In genomic region chr1:157140068-157140588, GRCh38 we compare ENCODE assay signal across 20 cellular contexts. TPM values are rescaled to one million over a fixed set of nuclear protein-coding genes. Genes with fewer than 3 reads are reported as not detected.
DNase-seq lines count a peak whose midpoint lies in the region; ATAC-seq and TF ChIP-seq lines count a peak whose summit lies in the region.
"Had no signal": no experiment of that assay in that cellular context is flagged by ENCODE, and none has a peak within 500 bp of the region (broad histone marks: within the 10 kb centered on the region; RNA-seq: fewer than 3 reads in every experiment).

No MANE protein-coding gene starts in this region.

- no peaks in the 10 kb centered on the region for H3K9me3 Mint-ChIP-seq in activated CD4-positive, alpha-beta memory T cell treated with anti-CD3 and anti-CD28 coated beads for 36 hours
- H3K9me3 Mint-ChIP-seq in activated CD4-positive, alpha-beta memory T cell treated with anti-CD3 and anti-CD28 coated beads, Interleukin-2, amount 10 ng/mL, durations not matched to agents 7 days and 5 days: no peaks in the 10 kb centered on the region
- H3K9me3 Mint-ChIP-seq in effector memory CD8-positive, alpha-beta T cell: no peaks in the 10 kb centered on the region
- no peaks in the 10 kb centered on the region for H3K9me3 Mint-ChIP-seq in neural progenitor cell

- no peak overlapping the region for H2AFZ ChIP-seq in neural progenitor cell (replicated peaks)

- H3K27me3 ChIP-seq in HUES64 (ENCODE audit: insufficient read depth, low read length): no peaks in the 10 kb centered on the region
- no peaks in the 10 kb centered on the region for H3K27me3 ChIP-seq in neural progenitor cell
- no peaks in the 10 kb centered on the region for H3K27me3 ChIP-seq in upper lobe of right lung
- H3K27me3 ChIP-seq: ascending aorta had no signal

- H3K4me1 Mint-ChIP-seq in activated CD4-positive, alpha-beta memory T cell treated with anti-CD3 and anti-CD28 coated beads for 36 hours (ENCODE audit: low read depth): peaks cover 56% of the 10 kb centered on the region
- H3K4me1 Mint-ChIP-seq in activated CD4-positive, alpha-beta memory T cell treated with anti-CD3 and anti-CD28 coated beads, Interleukin-2, amount 10 ng/mL, durations not matched to agents 7 days and 5 days: peaks cover 34% of the 10 kb centered on the region
- H3K4me1 Mint-ChIP-seq in effector memory CD8-positive, alpha-beta T cell (ENCODE audit: low read depth in 2 of 2): peaks cover 32 to 33% of the 10 kb centered on the region in 2 donors
- H3K4me1 Mint-ChIP-seq in neural progenitor cell: peaks cover 26% of the 10 kb centered on the region

- POLR2A ChIA-PET in activated CD4-positive, alpha-beta memory T cell treated with anti-CD3 and anti-CD28 coated beads for 36 hours (lab: Charles Lee): no interaction called here
- POLR2A ChIA-PET in activated CD4-positive, alpha-beta memory T cell treated with anti-CD3 and anti-CD28 coated beads, Interleukin-2, amount 10 ng/mL, durations not matched to agents 7 days and 5 days (lab: Charles Lee): interaction anchor here (1.4 to 3.4 kb wide), 2 partner anchors 9 to 11 kb away, joined by 4 to 12 read pairs; no protein-coding TSS in a partner anchor

- peaks cover 14% of the 10 kb centered on the region for H3K36me3 Mint-ChIP-seq in activated CD4-positive, alpha-beta memory T cell treated with anti-CD3 and anti-CD28 coated beads for 36 hours
- peaks cover 22% of the 10 kb centered on the region for H3K36me3 Mint-ChIP-seq in activated CD4-positive, alpha-beta memory T cell treated with anti-CD3 and anti-CD28 coated beads, Interleukin-2, amount 10 ng/mL, durations not matched to agents 7 days and 5 days (ENCODE audit: low read depth)
- H3K36me3 Mint-ChIP-seq in effector memory CD8-positive, alpha-beta T cell (ENCODE audit: insufficient read depth): peaks cover 40% of the 10 kb centered on the region
- H3K36me3 Mint-ChIP-seq in neural progenitor cell: peaks cover 6% of the 10 kb centered on the region

- H3K4me2 ChIP-seq in neural progenitor cell: no peak overlapping the region
- H3K4me2 ChIP-seq: A549 had no signal

- H4K20me1 ChIP-seq in neural progenitor cell (ENCODE audit: low read depth): peaks cover 25% of the 10 kb centered on the region

- H3K79me2 ChIP-seq in neural progenitor cell (ENCODE audit: low read depth): peaks cover 26% of the 10 kb centered on the region

- H3K27me3 Mint-ChIP-seq in activated CD4-positive, alpha-beta memory T cell treated with anti-CD3 and anti-CD28 coated beads for 36 hours: no peaks in the 10 kb centered on the region
- H3K27me3 Mint-ChIP-seq in activated CD4-positive, alpha-beta memory T cell treated with anti-CD3 and anti-CD28 coated beads, Interleukin-2, amount 10 ng/mL, durations not matched to agents 7 days and 5 days: peaks cover 2% of the 10 kb centered on the region
- no peaks in the 10 kb centered on the region for H3K27me3 Mint-ChIP-seq in effector memory CD8-positive, alpha-beta T cell
- H3K27me3 Mint-ChIP-seq in neural progenitor cell (ENCODE audit: insufficient read depth, low read depth): peaks cover 9% of the 10 kb centered on the region

- no peaks in the 10 kb centered on the region for H3K9me3 ChIP-seq in HUES64 (ENCODE audit: insufficient read depth, low read depth, low read length)
- H3K9me3 ChIP-seq in neural progenitor cell (ENCODE audit: low read depth): no peaks in the 10 kb centered on the region
- H3K9me3 ChIP-seq in upper lobe of right lung: no peaks in the 10 kb centered on the region
- H3K9me3 ChIP-seq: A549, ascending aorta had no signal

- peak overlapping the region; percentile 78 for H3K4me3 Mint-ChIP-seq in activated CD4-positive, alpha-beta memory T cell treated with anti-CD3 and anti-CD28 coated beads for 36 hours
- H3K4me3 Mint-ChIP-seq in activated CD4-positive, alpha-beta memory T cell treated with anti-CD3 and anti-CD28 coated beads, Interleukin-2, amount 10 ng/mL, durations not matched to agents 7 days and 5 days: no peak overlapping the region
- no peak overlapping the region for H3K4me3 Mint-ChIP-seq in effector memory CD8-positive, alpha-beta T cell
- peak overlapping the region; percentile 32 for H3K4me3 Mint-ChIP-seq in neural progenitor cell

- peak overlapping the region; percentile 54; the same call in 1 of the 2 replicates for H3K27ac ChIP-seq in HUES64 (ENCODE audit: low read depth, low read length)
- no peak overlapping the region for H3K27ac ChIP-seq in neural progenitor cell
- H3K27ac ChIP-seq in upper lobe of right lung: no peak overlapping the region
- H3K27ac ChIP-seq: A549 had no signal

- TF ChIP-seq CTCF in neural progenitor cell (IDR thresholded peaks at IDR 0.05): no peak
- no peak for TF ChIP-seq CTCF in upper lobe of right lung (IDR thresholded peaks at IDR 0.05)

- peak overlapping the region; percentile 94; the same call in 1 of the 2 replicates for H3K4me3 ChIP-seq in HUES64 (ENCODE audit: low read length)
- H3K4me3 ChIP-seq in neural progenitor cell: no peak overlapping the region
- H3K4me3 ChIP-seq in upper lobe of right lung: no peak overlapping the region
- H3K4me3 ChIP-seq: A549, ascending aorta, coronary artery had no signal

- H3K4me1 ChIP-seq in HUES64 (ENCODE audit: insufficient read depth, low read length) (peaks cover 43% of the 10 kb centered on the region), neural progenitor cell (peaks cover 20% of the 10 kb centered on the region), upper lobe of right lung (peaks cover 22% of the 10 kb centered on the region)

- 67% methylated on average over 2 of the region's 2 CpGs for WGBS in HUES64

- CTCF ChIA-PET in activated CD4-positive, alpha-beta memory T cell treated with anti-CD3 and anti-CD28 coated beads for 36 hours (lab: Charles Lee): interaction anchor here (1.3 to 9.5 kb wide), 3 partner anchors 15 to 66 kb away, joined by 5 to 92 read pairs (median 41); no protein-coding TSS in a partner anchor
- CTCF ChIA-PET in activated CD4-positive, alpha-beta memory T cell treated with anti-CD3 and anti-CD28 coated beads, Interleukin-2, amount 10 ng/mL, durations not matched to agents 7 days and 5 days (lab: Charles Lee): interaction anchor here (1.0 to 1.8 kb wide), 5 partner anchors 8 to 50 kb away, joined by 3 to 5 read pairs (median 3); no protein-coding TSS in a partner anchor

- peak overlapping the region; percentile 85 for H3K27ac Mint-ChIP-seq in activated CD4-positive, alpha-beta memory T cell treated with anti-CD3 and anti-CD28 coated beads for 36 hours
- no peak overlapping the region for H3K27ac Mint-ChIP-seq in activated CD4-positive, alpha-beta memory T cell treated with anti-CD3 and anti-CD28 coated beads, Interleukin-2, amount 10 ng/mL, durations not matched to agents 7 days and 5 days
- H3K27ac Mint-ChIP-seq in effector memory CD8-positive, alpha-beta T cell: peak overlapping the region; percentile 11 to 98
- H3K27ac Mint-ChIP-seq in neural progenitor cell: no peak overlapping the region

- H3K9ac ChIP-seq in HUES64 (ENCODE audit: low read depth, low read length) (no peak overlapping the region), neural progenitor cell (no peak overlapping the region)

- H3F3A ChIP-seq in neural progenitor cell (ENCODE audit: low read depth): peaks cover 33% of the 10 kb centered on the region

- no peak for ATAC-seq in effector memory CD8-positive, alpha-beta T cell (replicated peaks)
- ATAC-seq in upper lobe of right lung: no peak
- no peak for ATAC-seq in GM19324 (IDR thresholded peaks at IDR 0.05; ENCODE audit: low FRiP score, unreplicated experiment)
- ATAC-seq: A549 had no signal

- intact Hi-C loops in activated CD4-positive, alpha-beta memory T cell treated with anti-CD3 and anti-CD28 coated beads for 36 hours (cut with micrococcal nuclease): loop anchor here (5.0 kb wide), 2 partner anchors 33 to 323 kb away; partner anchors contain the start of gene SH2D2A
- intact Hi-C loops in upper lobe of right lung (cut with DNase I): no loop called here

- H3K36me3 ChIP-seq in HUES64 (ENCODE audit: insufficient read depth, low read length): peaks cover 12% of the 10 kb centered on the region
- no peaks in the 10 kb centered on the region for H3K36me3 ChIP-seq in neural progenitor cell
- peaks cover 10% of the 10 kb centered on the region for H3K36me3 ChIP-seq in upper lobe of right lung

- peak; percentile 43 for DNase-seq in activated CD4-positive, alpha-beta memory T cell treated with anti-CD3 and anti-CD28 coated beads for 36 hours
- DNase-seq in activated CD4-positive, alpha-beta memory T cell treated with anti-CD3 and anti-CD28 coated beads, Interleukin-2, amount 10 ng/mL, durations not matched to agents 7 days and 5 days: no peak
- DNase-seq in effector memory CD8-positive, alpha-beta T cell: no peak
- DNase-seq in neural progenitor cell (ENCODE audit: low spot score): no peak
- no peak for DNase-seq in upper lobe of right lung
- no peak for DNase-seq in AG08396 (ENCODE audit: low spot score)
- DNase-seq: islet precursor cell, NCI-H1436 treated with DMSO at 0.1 percent for 48 hours, NCI-H446, posterior cingulate gyrus had no signal

RNA-seq across cellular contexts. Expression of gene ETV3, which starts 1.9 kb away (rescaled TPM):
- 10 to 100 TPM; 30.9 to 32.4 TPM for total RNA-seq in activated CD4-positive, alpha-beta memory T cell treated with anti-CD3 and anti-CD28 coated beads for 36 hours
- total RNA-seq in activated CD4-positive, alpha-beta memory T cell treated with anti-CD3 and anti-CD28 coated beads, Interleukin-2, amount 10 ng/mL, durations not matched to agents 7 days and 5 days: 10 to 100 TPM; 47.5 to 51.1 TPM
- polyA plus RNA-seq in HUES64 (2013, experiment 1 of 2): 11.6 TPM
- 13.5 TPM for polyA plus RNA-seq in HUES64 (2013, experiment 2 of 2)
- total RNA-seq in neural progenitor cell (ENCODE audit: low replicate concordance) (13.7 and 19.5 TPM in 2 replicates), upper lobe of right lung (39.2 TPM)

RNA-seq across cellular contexts. Expression of gene ETV3L, which starts 40.5 kb away (rescaled TPM):
- total RNA-seq in activated CD4-positive, alpha-beta memory T cell treated with anti-CD3 and anti-CD28 coated beads for 36 hours: not detected
- total RNA-seq in activated CD4-positive, alpha-beta memory T cell treated with anti-CD3 and anti-CD28 coated beads, Interleukin-2, amount 10 ng/mL, durations not matched to agents 7 days and 5 days: not detected
- polyA plus RNA-seq in HUES64 (2013, experiment 1 of 2): 0.35 TPM
- 0.32 TPM for polyA plus RNA-seq in HUES64 (2013, experiment 2 of 2)
- 0.25 TPM in 1 of 2 replicates, not detected in the other for total RNA-seq in neural progenitor cell (ENCODE audit: low replicate concordance)
- total RNA-seq in upper lobe of right lung: not detected
- total RNA-seq: ascending aorta, G401, LHCN-M2, temporal lobe had no signal
- polyA plus RNA-seq: A549, esophagus, small intestine had no signal

Comparison
In these comparisons a context has a peak if more than half of its experiments do, and no peak if none do; other contexts are left out.
1. H3K27ac Mint-ChIP-seq: peak in activated CD4-positive, alpha-beta memory T cell treated with anti-CD3 and anti-CD28 coated beads for 36 hours (single experiment) and effector memory CD8-positive, alpha-beta T cell (2 of 2); none in activated CD4-positive, alpha-beta memory T cell treated with anti-CD3 and anti-CD28 coated beads, Interleukin-2, amount 10 ng/mL, durations not matched to agents 7 days and 5 days (single experiment) and neural progenitor cell (single experiment).
2. H3K4me3 Mint-ChIP-seq: peak in activated CD4-positive, alpha-beta memory T cell treated with anti-CD3 and anti-CD28 coated beads for 36 hours (single experiment) and neural progenitor cell (single experiment); none in activated CD4-positive, alpha-beta memory T cell treated with anti-CD3 and anti-CD28 coated beads, Interleukin-2, amount 10 ng/mL, durations not matched to agents 7 days and 5 days (single experiment) and effector memory CD8-positive, alpha-beta T cell (0 of 2).